8 cellular contexts compared by ENCODE assay signal in the genomic region with DNA sequence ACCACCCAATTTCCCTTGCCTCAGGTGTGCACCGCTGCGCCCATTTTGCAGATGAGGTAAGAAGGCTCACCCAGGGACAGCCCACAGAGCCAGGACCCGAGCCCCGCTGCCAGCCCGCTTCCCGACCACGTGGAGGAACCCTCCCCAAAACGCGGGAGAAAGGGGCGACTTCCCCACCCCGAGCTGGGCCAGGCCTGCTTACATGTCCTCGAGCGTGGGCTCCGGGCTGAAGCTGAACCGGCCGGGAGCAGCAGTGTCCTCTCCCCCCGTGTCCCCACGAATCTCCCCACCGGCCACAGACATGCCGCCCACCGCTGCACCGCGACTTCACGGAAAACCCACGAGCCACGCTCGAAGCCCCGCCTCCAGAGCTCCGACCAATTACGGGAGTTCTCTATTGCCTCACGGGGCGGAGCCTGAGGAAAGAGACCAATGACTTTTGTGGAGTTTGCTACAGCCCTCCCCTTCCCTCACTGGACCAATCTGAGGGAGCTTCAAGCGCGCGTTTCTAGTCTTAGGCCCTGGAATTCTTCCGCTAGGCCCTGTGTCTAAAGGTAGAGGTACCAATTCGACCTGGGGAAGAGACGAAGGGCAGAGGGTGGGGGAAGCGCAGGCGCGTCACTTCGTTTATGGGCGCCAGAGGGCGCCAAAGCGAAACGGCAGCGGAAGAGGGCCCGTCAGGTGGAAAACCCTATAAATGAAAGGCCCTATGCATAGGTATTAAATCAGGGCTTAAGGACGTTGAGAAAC. TPM values are rescaled to one million over a fixed set of nuclear protein-coding genes. Genes with fewer than 3 reads are reported as not detected.
A peak's percentile ranks its signal among the peaks of the same experiment; 100 is the strongest.
DNase-seq lines count a peak whose midpoint lies in the region; ATAC-seq, FAIRE-seq and TF ChIP-seq lines count a peak whose summit lies in the region.

A gene (minus strand): TSS at position 353 of the 750 bp plus-strand sequence. CDS start 50 bp downstream, at position 303.

- peak within 1 kb of the TSS; percentile 55 to 66 for H3K27ac ChIP-seq in prostate gland

- no peaks in the 10 kb centered on the region for H3K9me3 ChIP-seq in prostate gland

- under 1% methylated on average over 49 of the region's 49 CpGs for WGBS in prostate gland

- intact Hi-C loops in left ventricle myocardium superior (cut with micrococcal nuclease) (no loop called here), prostate gland (cut with DNase I) (loop anchor here (5.0 kb wide), 2 partner anchors 97 to 202 kb away; a partner anchor contains a TSS)

- H3K4me1 ChIP-seq in prostate gland (replicated peaks): peaks cover 4% of the 10 kb centered on the region

- peak; percentile 57 for TF ChIP-seq POLR2A in prostate gland (IDR thresholded peaks at IDR 0.05)

- peak; percentile 93 for ATAC-seq in HG02870 (IDR thresholded peaks at IDR 0.05; ENCODE audit: unreplicated experiment)
- peak; percentile 99 for ATAC-seq in left ventricle myocardium superior

- H3K4me3 ChIP-seq in prostate gland: peak within 1 kb of the TSS; percentile 58 to 61

- in situ Hi-C loops in GM13976 (cut with MboI; ENCODE audit: low sequenced_read_pairs, unreplicated experiment): loop anchor here (10.0 to 25.0 kb wide), 2 partner anchors 95 to 182 kb away; a partner anchor contains a TSS

- TF ChIP-seq CTCF in GM13976 (IDR thresholded peaks at IDR 0.05; ENCODE audit: borderline replicate concordance, control extremely low read depth, extremely low read depth, insufficient read depth, missing control alignments): peak; percentile 77
- peak; percentile 61 to 96 (median 90) for TF ChIP-seq CTCF in prostate gland (IDR thresholded peaks at IDR 0.05)

- DNase-seq in GM13976 (ENCODE audit: low spot score): peak; percentile 95
- peak; percentile 100 for DNase-seq in NCI-H146 (lab: John Stamatoyannopoulos, UW)
- peak; percentile 91 to 99 (median 96) for DNase-seq in T-helper 1 cell
- peak; percentile 95 for DNase-seq in amniotic stem cell (lab: John Stamatoyannopoulos, UW)
- DNase-seq in left ventricle myocardium superior: peak; percentile 95
- DNase-seq in prostate gland (ENCODE audit: low spot score): peak; percentile 97
- DNase-seq in urothelium cell line (ENCODE audit: low spot score): peak; percentile 91

- no peak for FAIRE-seq in urothelium cell line (lab: Jason Lieb, UNC)

- no peaks in the 10 kb centered on the region for H3K36me3 ChIP-seq in prostate gland

- H3K27me3 ChIP-seq in prostate gland (replicated peaks; ENCODE audit: insufficient read depth): no peaks in the 10 kb centered on the region

RNA-seq across cellular contexts. Expression of the gene that starts here (rescaled TPM):
- total RNA-seq in left ventricle myocardium superior: 37.5 TPM
- total RNA-seq in prostate gland: 10 to 100 TPM; 31.6 to 37.6 TPM

Comparison
In these comparisons a context has a peak if more than half of its experiments do, and no peak if none do; other contexts are left out.
1. Peak in every context shown above with its lines: DNase-seq, ATAC-seq, H3K4me3 ChIP-seq and H3K27ac ChIP-seq.